Comparison of ENCODE assay signal across 25 cellular contexts in the genomic region with DNA sequence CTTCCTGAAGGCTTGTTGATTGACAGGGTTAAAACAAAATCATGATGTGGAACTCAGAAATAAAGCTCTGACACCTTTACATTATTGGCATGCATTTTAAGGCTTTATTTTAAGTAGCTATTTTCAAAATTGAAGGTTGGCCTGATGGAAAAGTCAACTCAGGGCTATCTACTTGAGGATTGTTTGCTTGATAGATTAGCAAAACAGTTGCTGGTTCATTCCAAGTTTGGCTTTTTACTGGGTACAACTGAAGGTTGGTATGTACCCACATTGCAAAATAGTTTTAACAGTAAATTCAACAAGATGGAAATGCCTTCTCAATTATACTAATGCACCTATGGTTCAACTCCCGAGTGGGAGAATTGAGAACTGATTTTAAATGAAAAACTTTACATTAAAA.
"Had no signal": no experiment of that assay in that cellular context is flagged by ENCODE, and none has a peak within 500 bp of the region (broad histone marks: within the 10 kb centered on the region; RNA-seq: fewer than 3 reads in every experiment).

No MANE protein-coding gene starts in this region.

- H3K27me3 ChIP-seq: dorsolateral prefrontal cortex, gastroesophageal sphincter, heart left ventricle, hepatocyte, ovary, sigmoid colon, spleen, testis, tibial artery had no signal

- FAIRE-seq: colon, urothelium cell line had no signal

- H3K79me2 ChIP-seq: hepatocyte had no signal

- H3K4me3 ChIP-seq: dorsolateral prefrontal cortex, gastroesophageal sphincter, heart left ventricle, hepatocyte, lung, ovary, sigmoid colon, skin epidermis, spleen, testis, tibial artery had no signal

- ATAC-seq: esophagus mucosa; gastroesophageal sphincter; heart left ventricle; left colon; left ventricle myocardium superior; natural killer cell; stimulated activated memory B cell treated with anti-CD40 and anti-IgM and Interleukin-4, amounts not matched to agents 10 μg/mL and 1 μg/mL and 100 μg/mL, for 72 hours; stimulated activated naive CD8-positive, alpha-beta T cell treated with anti-CD3 and anti-CD28 coated beads, Interleukin-15, Interleukin-2, amounts not matched to agents 100 U/mL and 50 U/mL, for 24 hours had no signal

- H3K4me1 ChIP-seq: spleen, testis had no signal

- H2AFZ ChIP-seq: hepatocyte had no signal

- H3K9me3 ChIP-seq: gastroesophageal sphincter, heart left ventricle, ovary, sigmoid colon, spleen, testis, tibial artery had no signal

- H3K27ac ChIP-seq: dorsolateral prefrontal cortex, gastroesophageal sphincter, heart left ventricle, hepatocyte, ovary, sigmoid colon, skin epidermis, spleen, testis, tibial artery had no signal

- DNase-seq: dorsolateral prefrontal cortex; effector CD4-positive, alpha-beta T cell; foreskin fibroblast; heart left ventricle; kidney glomerular epithelial cell; left colon; left ventricle myocardium superior; natural killer cell; occipital lobe; ovary; sigmoid colon; spleen; stimulated activated CD4-positive, alpha-beta T cell treated with anti-CD3 and anti-CD28 coated beads, Interleukin-4, amount 100 ng/mL, for 4 hours; stimulated activated naive CD8-positive, alpha-beta T cell treated with anti-CD3 and anti-CD28 coated beads, Interleukin-15, Interleukin-2, amounts not matched to agents 100 U/mL and 50 U/mL, for 24 hours; substantia nigra; testis; tibial artery had no signal

- H3K36me3 ChIP-seq: gastroesophageal sphincter, heart left ventricle, ovary, sigmoid colon, spleen, tibial artery had no signal
